8 cellular contexts compared by ENCODE assay signal in genomic region chr12:53267309-53268008, GRCh38. TPM values are rescaled to one million over a fixed set of nuclear protein-coding genes. Genes with fewer than 3 reads are reported as not detected.
DNase-seq lines count a peak whose midpoint lies in the region; ATAC-seq and TF ChIP-seq lines count a peak whose summit lies in the region.

No MANE protein-coding gene starts in this region.

- no peaks in the 10 kb centered on the region for H3K36me3 ChIP-seq in BJ (ENCODE audit: control insufficient read depth, insufficient read depth, low read length)
- peaks cover 36% of the 10 kb centered on the region for H3K36me3 ChIP-seq in WERI-Rb-1

- intact Hi-C loops in sciatic nerve (cut with DNase I): no loop called here

- POLR2A ChIA-PET in BJ (lab: Charles Lee): interaction anchor here (1.0 kb wide), 1 partner anchor 44 kb away, joined by 3 read pairs; no protein-coding TSS in a partner anchor

- peak overlapping the region; percentile 78 for H3K4me3 ChIP-seq in BJ (ENCODE audit: low read depth, low read length)
- peak overlapping the region; percentile 83 for H3K4me3 ChIP-seq in WERI-Rb-1 (ENCODE audit: low read depth, low read length)
- peak overlapping the region; percentile 86 for H3K4me3 ChIP-seq in fibroblast of pulmonary artery (replicated peaks; ENCODE audit: low read depth, low read length)

- H3K27ac ChIP-seq in WERI-Rb-1: no peak overlapping the region

- DNase-seq in BJ (ENCODE audit: low read depth) (no peak), WERI-Rb-1 (no peak), fibroblast of pulmonary artery (ENCODE audit: low read depth) (no peak), sciatic nerve (ENCODE audit: low spot score) (no peak), LoVo (ENCODE audit: low spot score) (no peak)
- no peak for DNase-seq in effector CD4-positive, alpha-beta T cell

- no peaks in the 10 kb centered on the region for H3K27me3 ChIP-seq in BJ (ENCODE audit: control insufficient read depth, insufficient read depth, low read length)
- H3K27me3 ChIP-seq in WERI-Rb-1 (ENCODE audit: insufficient read depth, low read depth, severe bottlenecking): no peaks in the 10 kb centered on the region

- TF ChIP-seq CTCF in BJ (IDR thresholded peaks at IDR 0.05; ENCODE audit: insufficient read depth, low read depth, low read length) (no peak), WERI-Rb-1 (IDR thresholded peaks at IDR 0.05; ENCODE audit: low read depth, low read length) (no peak), fibroblast of pulmonary artery (IDR thresholded peaks at IDR 0.05; ENCODE audit: low read length, missing control alignments) (no peak)

- CTCF ChIA-PET in BJ (lab: Yijun Ruan, JAX): interaction anchor here (0.7 to 6.7 kb wide), 16 partner anchors 9 to 108 kb away, joined by 3 to 68 read pairs (median 4); a partner anchor contains a TSS

- ATAC-seq in HG02852 (IDR thresholded peaks at IDR 0.05; ENCODE audit: unreplicated experiment) (peak; percentile 12), sciatic nerve (peak; percentile 48), GM21717 (IDR thresholded peaks at IDR 0.05; ENCODE audit: unreplicated experiment) (no peak)

- no peaks in the 10 kb centered on the region for H3K9me3 ChIP-seq in WERI-Rb-1 (ENCODE audit: severe bottlenecking)

RNA-seq across cellular contexts. Expression of gene ESPL1, which starts 0.6 kb away (rescaled TPM):
- polyA plus RNA-seq in BJ (2011; rRNA removed): 3.0 and 7.3 TPM in 2 replicates
- 7.9 and 8.2 TPM in 2 replicates for polyA minus RNA-seq in BJ (2011; rRNA and poly(A)+ RNA removed)
- 1.2 TPM for total RNA-seq in sciatic nerve

RNA-seq across cellular contexts. Expression of gene PFDN5, which starts 27.9 kb away (rescaled TPM):
- polyA plus RNA-seq in BJ (2011; rRNA removed): 965 and 1,130 TPM in 2 replicates
- polyA minus RNA-seq in BJ (2011; rRNA and poly(A)+ RNA removed): 129 and 175 TPM in 2 replicates
- total RNA-seq in sciatic nerve: 490 TPM

RNA-seq across cellular contexts. Expression of gene MYG1, which starts 32.0 kb away (rescaled TPM):
- polyA plus RNA-seq in BJ (2011; rRNA removed): 49.7 and 78.3 TPM in 2 replicates
- 31.6 and 45.4 TPM in 2 replicates for polyA minus RNA-seq in BJ (2011; rRNA and poly(A)+ RNA removed)
- 31.9 TPM for total RNA-seq in sciatic nerve

RNA-seq across cellular contexts. Expression of gene RARG, which starts 35.5 kb away (rescaled TPM):
- polyA plus RNA-seq in BJ (2011; rRNA removed): 41.7 and 63.9 TPM in 2 replicates
- polyA minus RNA-seq in BJ (2011; rRNA and poly(A)+ RNA removed): 56.1 and 60.3 TPM in 2 replicates
- total RNA-seq in sciatic nerve: 56.3 TPM

RNA-seq across cellular contexts. Expression of gene AAAS, which starts 54.0 kb away (rescaled TPM):
- polyA plus RNA-seq in BJ (2011; rRNA removed): 53.3 and 84.3 TPM in 2 replicates
- polyA minus RNA-seq in BJ (2011; rRNA and poly(A)+ RNA removed): 41.1 and 75.1 TPM in 2 replicates
- total RNA-seq in sciatic nerve: 41.1 TPM
